9 cellular contexts compared by ENCODE assay signal in genomic region chr2:188291617-188292445, GRCh38. TPM values are rescaled to one million over a fixed set of nuclear protein-coding genes. Genes with fewer than 3 reads are reported as not detected.
DNase-seq lines count a peak whose midpoint lies in the region; ATAC-seq and TF ChIP-seq lines count a peak whose summit lies in the region.
"Had no signal": no experiment of that assay in that cellular context is flagged by ENCODE, and none has a peak within 500 bp of the region (broad histone marks: within the 10 kb centered on the region; RNA-seq: fewer than 3 reads in every experiment).

TSS of gene GULP1 (plus strand) at chr2:188291874. CDS start at chr2:188477703, 185,829 bp downstream.

- no peaks in the 10 kb centered on the region for H3K36me3 Mint-ChIP-seq in activated CD8-positive, alpha-beta T cell treated with anti-CD3 and anti-CD28 coated beads, Interleukin-2, amount 10 ng/mL, durations not matched to agents 7 days and 5 days (ENCODE audit: low read depth)
- H3K36me3 Mint-ChIP-seq in nephron (ENCODE audit: low read depth), result no peaks in the 10 kb centered on the region

- DNase-seq in NCI-H2227 (lab: John Stamatoyannopoulos, UW; ENCODE audit: unreplicated experiment) (peak; percentile 55), NCI-H2227 treated with DMSO at 0.1 percent for 48 hours (lab: John Stamatoyannopoulos, UW) (no peak), NCI-H2029 (lab: John Stamatoyannopoulos, UW) (peak; percentile 47), foreskin fibroblast (peak; percentile 73 to 93), NAMALWA (ENCODE audit: low spot score) (no peak)
- DNase-seq in activated CD8-positive, alpha-beta T cell treated with anti-CD3 and anti-CD28 coated beads, Interleukin-2, amount 10 ng/mL, durations not matched to agents 7 days and 5 days, result no peak

- H3K27ac Mint-ChIP-seq in activated CD8-positive, alpha-beta T cell treated with anti-CD3 and anti-CD28 coated beads, Interleukin-2, amount 10 ng/mL, durations not matched to agents 7 days and 5 days, result no peak within 1 kb of the TSS
- H3K27ac Mint-ChIP-seq in nephron, result peak within 1 kb of the TSS; percentile 88 to 97 (median 92)

- no peaks in the 10 kb centered on the region for H3K9me3 Mint-ChIP-seq in activated CD8-positive, alpha-beta T cell treated with anti-CD3 and anti-CD28 coated beads, Interleukin-2, amount 10 ng/mL, durations not matched to agents 7 days and 5 days (ENCODE audit: insufficient read depth)
- peaks cover 3% of the 10 kb centered on the region for H3K9me3 Mint-ChIP-seq in nephron
- H3K9me3 Mint-ChIP-seq: activated naive CD4-positive, alpha-beta T cell treated with anti-CD3 and anti-CD28 coated beads, Interleukin-2, amount 50 U/mL, for 72 hours had no signal

- TF ChIP-seq CTCF in foreskin fibroblast (IDR thresholded peaks at IDR 0.05; ENCODE audit: low read depth, low read length) (peak; percentile 72), nephron (IDR thresholded peaks at IDR 0.05; ENCODE audit: unreplicated experiment in 3 of 3) (peak; percentile 62 to 78 (median 72))

- H3K4me1 Mint-ChIP-seq in activated CD8-positive, alpha-beta T cell treated with anti-CD3 and anti-CD28 coated beads, Interleukin-2, amount 10 ng/mL, durations not matched to agents 7 days and 5 days (ENCODE audit: low read depth), result peaks cover 14% of the 10 kb centered on the region
- H3K4me1 Mint-ChIP-seq in nephron, result peaks cover 31% of the 10 kb centered on the region

- H3K27me3 Mint-ChIP-seq in activated CD8-positive, alpha-beta T cell treated with anti-CD3 and anti-CD28 coated beads, Interleukin-2, amount 10 ng/mL, durations not matched to agents 7 days and 5 days (ENCODE audit: low read depth), result peaks cover 38% of the 10 kb centered on the region
- peaks cover 4% of the 10 kb centered on the region for H3K27me3 Mint-ChIP-seq in nephron (ENCODE audit: low read depth)

- CTCF ChIA-PET in activated CD8-positive, alpha-beta T cell treated with anti-CD3 and anti-CD28 coated beads, Interleukin-2, amount 10 ng/mL, durations not matched to agents 7 days and 5 days (lab: Charles Lee), result no interaction called here

- ATAC-seq in activated CD8-positive, alpha-beta T cell treated with anti-CD3 and anti-CD28 coated beads, Interleukin-2, amount 10 ng/mL, durations not matched to agents 7 days and 5 days, result peak; percentile 42
- ATAC-seq in GM19324 (IDR thresholded peaks at IDR 0.05; ENCODE audit: low FRiP score, unreplicated experiment), result no peak

- POLR2A ChIA-PET in activated CD8-positive, alpha-beta T cell treated with anti-CD3 and anti-CD28 coated beads, Interleukin-2, amount 10 ng/mL, durations not matched to agents 7 days and 5 days (lab: Charles Lee), result no interaction called here

- H3K4me3 Mint-ChIP-seq in activated CD8-positive, alpha-beta T cell treated with anti-CD3 and anti-CD28 coated beads, Interleukin-2, amount 10 ng/mL, durations not matched to agents 7 days and 5 days, result peak within 1 kb of the TSS; percentile 50
- H3K4me3 Mint-ChIP-seq in nephron, result peak within 1 kb of the TSS; percentile 93 to 98 (median 93)

- H3K4me3 ChIP-seq in foreskin fibroblast (ENCODE audit: low read depth in 1 of 2, low read length in 2 of 2), result peak within 1 kb of the TSS; percentile 81 to 84

RNA-seq across cellular contexts. Expression of gene GULP1, which starts in this region (rescaled TPM):
- total RNA-seq in activated CD8-positive, alpha-beta T cell treated with anti-CD3 and anti-CD28 coated beads, Interleukin-2, amount 10 ng/mL, durations not matched to agents 7 days and 5 days, result not detected
- total RNA-seq: activated naive CD4-positive, alpha-beta T cell treated with anti-CD3 and anti-CD28 coated beads, Interleukin-2, amount 50 U/mL, for 72 hours had no signal

Comparison
In these comparisons a context has a peak if more than half of its experiments do, and no peak if none do; other contexts are left out.
1. DNase-seq: peak in NCI-H2227 (single experiment), NCI-H2029 (single experiment) and foreskin fibroblast (2 of 2); none in NCI-H2227 treated with DMSO at 0.1 percent for 48 hours (single experiment), activated CD8-positive, alpha-beta T cell treated with anti-CD3 and anti-CD28 coated beads, Interleukin-2, amount 10 ng/mL, durations not matched to agents 7 days and 5 days (single experiment) and NAMALWA (single experiment).
2. Peak in ATAC-seq in activated CD8-positive, alpha-beta T cell treated with anti-CD3 and anti-CD28 coated beads, Interleukin-2, amount 10 ng/mL, durations not matched to agents 7 days and 5 days; RNA of the gene not detected or under 1 TPM.